8 cellular contexts compared by ENCODE assay signal in genomic region chr17:47978324-47978723, GRCh38. TPM values are rescaled to one million over a fixed set of nuclear protein-coding genes. Genes with fewer than 3 reads are reported as not detected.
DNase-seq lines count a peak whose midpoint lies in the region; ATAC-seq, FAIRE-seq and TF ChIP-seq lines count a peak whose summit lies in the region.

No MANE protein-coding gene starts in this region.

- H2BK20ac ChIP-seq in H1 (ENCODE audit: low read length), result no peak overlapping the region

- CTCF ChIA-PET in activated CD4-positive, alpha-beta memory T cell treated with anti-CD3 and anti-CD28 coated beads, Interleukin-2, amount 10 ng/mL, durations not matched to agents 7 days and 5 days (lab: Charles Lee), result interaction anchor here (0.6 to 7.1 kb wide), 17 partner anchors 8 to 284 kb away, joined by 3 to 185 read pairs (median 4); partner anchors contain the start of gene CDK5RAP3
- CTCF ChIA-PET in H1 (lab: Charles Lee; ENCODE audit: partially characterized antibody), result interaction anchor here (0.5 to 40.5 kb wide), 26 partner anchors 9 to 145 kb away, joined by 3 to 1010 read pairs (median 4); partner anchors contain the start of genes PNPO, PRR15L and SCRN2

- no peak overlapping the region for H2BK12ac ChIP-seq in H1 (ENCODE audit: low read depth, low read length)

- no peak overlapping the region for H3K4ac ChIP-seq in H1 (replicated peaks; ENCODE audit: insufficient read length, low read depth, low read length)

- TF ChIP-seq EP300 in H1 (IDR thresholded peaks at IDR 0.05; ENCODE audit: borderline replicate concordance in 1 of 2, low read depth in 2 of 2, low read length in 2 of 2), result no peak

- no peak overlapping the region for H3K14ac ChIP-seq in H1 (ENCODE audit: insufficient read length)

- H3K9ac ChIP-seq in H1 (replicated peaks in 1 of 4; ENCODE audit: extremely low read depth in 1 of 4, low read depth in 3 of 4, low read length in 3 of 4), result no peak overlapping the region

- DNase-seq in AG10803 (ENCODE audit: low read depth) (peak; percentile 56), H54 (ENCODE audit: insufficient read length, low spot score) (peak; percentile 66), NCI-H510A treated with DMSO at 0.1 percent for 48 hours (lab: John Stamatoyannopoulos, UW) (peak; percentile 84), H1 (ENCODE audit: low read depth in 1 of 2, low spot score in 2 of 2) (peak in 1 of 2 experiments; percentile 83), mucosa of descending colon (peak in 1 of 3 donors; percentile 56), testis (peak; percentile 64)
- DNase-seq in activated CD4-positive, alpha-beta memory T cell treated with anti-CD3 and anti-CD28 coated beads, Interleukin-2, amount 10 ng/mL, durations not matched to agents 7 days and 5 days, result peak; percentile 61

- peak; percentile 92 to 97 for TF ChIP-seq RAD21 in H1 (IDR thresholded peaks at IDR 0.05 in 1 of 2, conservative IDR thresholded peaks at IDR 0.05 in 1 of 2; ENCODE audit: low read depth in 2 of 2, low read length in 2 of 2)

- H3K9me3 ChIP-seq in H1 (ENCODE audit: insufficient read depth in 2 of 2, low read depth in 1 of 2, low read length in 1 of 2) (no peaks in the 10 kb centered on the region), mucosa of descending colon (no peaks in the 10 kb centered on the region), testis (no peaks in the 10 kb centered on the region)

- FAIRE-seq in H54 (lab: Jason Lieb, UNC) (no peak), H1 (lab: Jason Lieb, UNC) (peak; percentile 63)

- H2AFZ ChIP-seq in H1 (ENCODE audit: low read length), result no peak overlapping the region

- H4K20me1 ChIP-seq in H1 (replicated peaks in 1 of 2; ENCODE audit: control insufficient read depth in 1 of 2, insufficient read depth in 2 of 2, low read length in 2 of 2), result no peaks in the 10 kb centered on the region

- no peak overlapping the region for H2BK120ac ChIP-seq in H1 (replicated peaks; ENCODE audit: low read depth, low read length)

- no peak overlapping the region for H2BK15ac ChIP-seq in H1 (ENCODE audit: low read length)

- H3K36me3 Mint-ChIP-seq in activated CD4-positive, alpha-beta memory T cell treated with anti-CD3 and anti-CD28 coated beads, Interleukin-2, amount 10 ng/mL, durations not matched to agents 7 days and 5 days (ENCODE audit: low read depth), result peaks cover 68% of the 10 kb centered on the region

- WGBS in H1 (ENCODE audit: extremely low coverage in 1 of 2, insufficient coverage in 1 of 2, insufficient read length in 1 of 2, insufficient replicate concordance in 2 of 2, low coverage in 1 of 2, low lambda C conversion rate in 2 of 2, missing lambda C conversion rate in 1 of 2), 2 experiments, result 36% methylated on average over 7 of the region's 7 CpGs; no CpG with 5 or more reads in 1 of the 2 experiments
- WGBS in testis, 2 donors, result 38 to 45% methylated on average over 7 of the region's 7 CpGs

- TF ChIP-seq POLR2A in H54 (IDR thresholded peaks at IDR 0.05; ENCODE audit: low read depth, low read length), result no peak
- no peak for TF ChIP-seq POLR2A in H1 (IDR thresholded peaks at IDR 0.05; ENCODE audit: control extremely low read depth in 1 of 2, low read depth in 2 of 2, low read length in 2 of 2)
- no peak for TF ChIP-seq POLR2A in testis (IDR thresholded peaks at IDR 0.05)

- no peak overlapping the region for H4K8ac ChIP-seq in H1 (ENCODE audit: extremely low read depth, insufficient read depth, low read length)

- peaks cover 18% of the 10 kb centered on the region for H3K4me1 Mint-ChIP-seq in activated CD4-positive, alpha-beta memory T cell treated with anti-CD3 and anti-CD28 coated beads, Interleukin-2, amount 10 ng/mL, durations not matched to agents 7 days and 5 days

- H2AK5ac ChIP-seq in H1 (ENCODE audit: low read depth, low read length), result no peak overlapping the region

- no peak overlapping the region for H3K18ac ChIP-seq in H1 (ENCODE audit: extremely low read depth, low read length)

- peak; percentile 70 for ATAC-seq in mucosa of descending colon
- ATAC-seq in HG03196 (IDR thresholded peaks at IDR 0.05; ENCODE audit: unreplicated experiment), result no peak

- H3K56ac ChIP-seq in H1 (replicated peaks; ENCODE audit: insufficient read length, low read depth, low read length), result no peak overlapping the region

- no peaks in the 10 kb centered on the region for H3K23me2 ChIP-seq in H1 (ENCODE audit: low read depth, low read length)

- no peak overlapping the region for H4K91ac ChIP-seq in H1 (replicated peaks; ENCODE audit: insufficient read length, low read length)

- H3K27ac ChIP-seq in H1 (ENCODE audit: low read depth, low read length), result no peak overlapping the region
- no peak overlapping the region for H3K27ac ChIP-seq in testis

- no peaks in the 10 kb centered on the region for H3K79me2 ChIP-seq in H1 (ENCODE audit: control insufficient read depth in 1 of 2, insufficient read depth in 2 of 2, low read length in 2 of 2)

- H3K27me3 ChIP-seq in H1 (replicated peaks in 1 of 4; ENCODE audit: control insufficient read depth in 3 of 4, extremely low read depth in 1 of 4, insufficient read depth in 3 of 4, low read length in 3 of 4) (no peaks in the 10 kb centered on the region), testis (no peaks in the 10 kb centered on the region)

- H3K36me3 ChIP-seq in H1 (ENCODE audit: control insufficient read depth in 2 of 4, insufficient read depth in 4 of 4, low read length in 3 of 4) (peaks cover 24 to 78% (median 58%) of the 10 kb centered on the region in 4 experiments; a peak in 7 of 8 replicates), mucosa of descending colon (ENCODE audit: low read depth) (peaks cover 6% of the 10 kb centered on the region), testis (ENCODE audit: low read depth, missing control alignments) (no peaks in the 10 kb centered on the region)

- no peak overlapping the region for H3K23ac ChIP-seq in H1 (ENCODE audit: insufficient read length)

- intact Hi-C loops in mucosa of descending colon (cut with DNase I, micrococcal nuclease), result no loop called here
- intact Hi-C loops in testis (cut with DNase I; ENCODE audit: low total_unique reads), result no loop called here

- H3K79me1 ChIP-seq in H1 (ENCODE audit: low read depth, low read length), result peaks cover 3% of the 10 kb centered on the region; the same call in 1 of the 2 replicates

- H3K4me2 ChIP-seq in H1 (ENCODE audit: insufficient read depth in 1 of 2, low read depth in 2 of 2, low read length in 2 of 2), result no peak overlapping the region

- no peak overlapping the region for H3K27ac Mint-ChIP-seq in activated CD4-positive, alpha-beta memory T cell treated with anti-CD3 and anti-CD28 coated beads, Interleukin-2, amount 10 ng/mL, durations not matched to agents 7 days and 5 days

- H3K4me3 ChIP-seq in AG10803 (ENCODE audit: low read length) (no peak overlapping the region), H1 (ENCODE audit: extremely low read depth in 1 of 4, insufficient read depth in 2 of 4, low read depth in 3 of 4, low read length in 4 of 4) (no peak overlapping the region), mucosa of descending colon (no peak overlapping the region), testis (no peak overlapping the region)

- H3K4me1 ChIP-seq in H1 (replicated peaks in 1 of 4; ENCODE audit: control insufficient read depth in 3 of 4, insufficient read depth in 4 of 4, low read length in 3 of 4), result no peaks in the 10 kb centered on the region; a peak in 1 of 7 replicates
- H3K4me1 ChIP-seq in mucosa of descending colon (ENCODE audit: low read depth), result no peaks in the 10 kb centered on the region
- H3K4me1 ChIP-seq in testis, result no peaks in the 10 kb centered on the region

- no peaks in the 10 kb centered on the region for H3K9me3 Mint-ChIP-seq in activated CD4-positive, alpha-beta memory T cell treated with anti-CD3 and anti-CD28 coated beads, Interleukin-2, amount 10 ng/mL, durations not matched to agents 7 days and 5 days

- POLR2A ChIA-PET in activated CD4-positive, alpha-beta memory T cell treated with anti-CD3 and anti-CD28 coated beads, Interleukin-2, amount 10 ng/mL, durations not matched to agents 7 days and 5 days (lab: Charles Lee), result interaction anchor here (1.3 to 1.7 kb wide), 2 partner anchors 39 to 83 kb away, joined by 5 read pairs; no protein-coding TSS in a partner anchor
- POLR2A ChIA-PET in H1 (lab: Charles Lee; ENCODE audit: partially characterized antibody), result interaction anchor here (0.7 to 2.2 kb wide), 11 partner anchors 13 to 135 kb away, joined by 3 to 5 read pairs (median 3); partner anchors contain the start of gene NFE2L1

- H3K27me3 Mint-ChIP-seq in activated CD4-positive, alpha-beta memory T cell treated with anti-CD3 and anti-CD28 coated beads, Interleukin-2, amount 10 ng/mL, durations not matched to agents 7 days and 5 days, result no peaks in the 10 kb centered on the region

- no peak overlapping the region for H4K5ac ChIP-seq in H1 (ENCODE audit: insufficient read length, low read depth, low read length)

- peak; percentile 80 for TF ChIP-seq CTCF in AG10803 (conservative IDR thresholded peaks at IDR 0.05; ENCODE audit: low read length)
- peak; percentile 91 to 96 (median 94) for TF ChIP-seq CTCF in H1 (IDR thresholded peaks at IDR 0.05; ENCODE audit: control extremely low read depth in 1 of 3, insufficient read depth in 1 of 3, low read depth in 1 of 3, low read length in 3 of 3)
- TF ChIP-seq CTCF in mucosa of descending colon (IDR thresholded peaks at IDR 0.05), result peak; percentile 38
- TF ChIP-seq CTCF in testis (IDR thresholded peaks at IDR 0.05), result peak in 2 of 3 experiments; percentile 32 to 53

- H3K4me3 Mint-ChIP-seq in activated CD4-positive, alpha-beta memory T cell treated with anti-CD3 and anti-CD28 coated beads, Interleukin-2, amount 10 ng/mL, durations not matched to agents 7 days and 5 days, result no peak overlapping the region

- H2BK5ac ChIP-seq in H1 (ENCODE audit: low read depth, low read length), result no peak overlapping the region

RNA-seq across cellular contexts. Expression of gene CDK5RAP3, which starts 7.4 kb away (rescaled TPM):
- total RNA-seq in activated CD4-positive, alpha-beta memory T cell treated with anti-CD3 and anti-CD28 coated beads, Interleukin-2, amount 10 ng/mL, durations not matched to agents 7 days and 5 days, result 100 to 1,000 TPM; 194 to 205 TPM
- 88.2 and 97.6 TPM in 2 replicates for total RNA-seq in H1 (2021; fragmentation: NEBNext Ultra II Directional; extraction: Animal tissue kit (Norgen Biotek cat#: 25700))
- polyA plus RNA-seq in H1 (2011; rRNA removed) (93.2 and 119 TPM in 2 replicates), testis (ENCODE audit: insufficient read depth, low read depth, low replicate concordance) (192 TPM)
- polyA plus RNA-seq in H1 (2011; cell fraction: cytosol; rRNA removed), result 159 TPM
- 845 TPM for polyA plus RNA-seq in H1 (2011; cell fraction: nucleus; rRNA removed)
- 134 to 181 TPM (median 168 TPM) in 4 replicates for polyA plus RNA-seq in H1 (2012, experiment 1 of 2)
- polyA plus RNA-seq in H1 (2012, experiment 2 of 2), result 47.9 TPM
- polyA plus RNA-seq in H1 (2013, experiment 1 of 2), result 99.7 TPM
- polyA plus RNA-seq in H1 (2013, experiment 2 of 2), result 95.7 TPM
- polyA minus RNA-seq in H1 (2011; rRNA and poly(A)+ RNA removed), result 131 and 169 TPM in 2 replicates
- 41.5 TPM for polyA minus RNA-seq in H1 (2011; cell fraction: cytosol; rRNA and poly(A)+ RNA removed)
- polyA minus RNA-seq in H1 (2011; cell fraction: nucleus; rRNA and poly(A)+ RNA removed), result 147 TPM
- total RNA-seq in mucosa of descending colon (100 to 1,000 TPM; 136 to 215 (median 163) TPM), testis (100 to 1,000 TPM; 221 to 281 TPM)

RNA-seq across cellular contexts. Expression of gene PRR15L, which starts 20.6 kb away (rescaled TPM):
- not detected for total RNA-seq in activated CD4-positive, alpha-beta memory T cell treated with anti-CD3 and anti-CD28 coated beads, Interleukin-2, amount 10 ng/mL, durations not matched to agents 7 days and 5 days
- total RNA-seq in H1 (2021; fragmentation: NEBNext Ultra II Directional; extraction: Animal tissue kit (Norgen Biotek cat#: 25700)), result 0.26 and 0.34 TPM in 2 replicates
- polyA plus RNA-seq in H1 (2011; rRNA removed) (1.1 TPM in 2 replicates), testis (ENCODE audit: insufficient read depth, low read depth, low replicate concordance) (6.2 TPM)
- 1.1 TPM for polyA plus RNA-seq in H1 (2011; cell fraction: cytosol; rRNA removed)
- polyA plus RNA-seq in H1 (2011; cell fraction: nucleus; rRNA removed), result 0.87 TPM
- 0.54 to 0.76 TPM (median 0.64 TPM) in 4 replicates for polyA plus RNA-seq in H1 (2012, experiment 1 of 2)
- polyA plus RNA-seq in H1 (2012, experiment 2 of 2), result 0.70 TPM
- 0.20 TPM for polyA plus RNA-seq in H1 (2013, experiment 1 of 2)
- polyA plus RNA-seq in H1 (2013, experiment 2 of 2), result 0.20 TPM
- polyA minus RNA-seq in H1 (2011; rRNA and poly(A)+ RNA removed), result 0.51 and 0.98 TPM in 2 replicates
- 0.95 TPM for polyA minus RNA-seq in H1 (2011; cell fraction: cytosol; rRNA and poly(A)+ RNA removed)
- 0.40 TPM for polyA minus RNA-seq in H1 (2011; cell fraction: nucleus; rRNA and poly(A)+ RNA removed)
- total RNA-seq in mucosa of descending colon (100 to 1,000 TPM; 101 to 347 (median 243) TPM), testis (1 to 10 TPM in 1 of 2 donors, under 1 TPM in 1; 0.55 to 2.5 TPM)

RNA-seq across cellular contexts. Expression of gene PNPO, which starts 37.0 kb away (rescaled TPM):
- 10 to 100 TPM; 24.6 to 25.1 TPM for total RNA-seq in activated CD4-positive, alpha-beta memory T cell treated with anti-CD3 and anti-CD28 coated beads, Interleukin-2, amount 10 ng/mL, durations not matched to agents 7 days and 5 days
- total RNA-seq in H1 (2021; fragmentation: NEBNext Ultra II Directional; extraction: Animal tissue kit (Norgen Biotek cat#: 25700)), result 7.0 and 8.8 TPM in 2 replicates
- 7.5 and 8.1 TPM in 2 replicates for polyA plus RNA-seq in H1 (2011; rRNA removed)
- polyA plus RNA-seq in H1 (2011; cell fraction: cytosol; rRNA removed), result 7.3 TPM
- 4.6 TPM for polyA plus RNA-seq in H1 (2011; cell fraction: nucleus; rRNA removed)
- polyA plus RNA-seq in H1 (2012, experiment 1 of 2), result 3.2 to 5.9 TPM (median 5.0 TPM) in 4 replicates
- polyA plus RNA-seq in H1 (2012, experiment 2 of 2), result 4.7 TPM
- polyA plus RNA-seq in H1 (2013, experiment 1 of 2), result 5.1 TPM
- polyA plus RNA-seq in H1 (2013, experiment 2 of 2), result 5.1 TPM
- 10.6 and 10.7 TPM in 2 replicates for polyA minus RNA-seq in H1 (2011; rRNA and poly(A)+ RNA removed)
- 6.8 TPM for polyA minus RNA-seq in H1 (2011; cell fraction: cytosol; rRNA and poly(A)+ RNA removed)
- polyA minus RNA-seq in H1 (2011; cell fraction: nucleus; rRNA and poly(A)+ RNA removed), result 5.2 TPM
- 10 to 100 TPM; 22.8 to 32.0 (median 24.8) TPM for total RNA-seq in mucosa of descending colon
- total RNA-seq in testis, result 10 to 100 TPM; 37.5 to 41.7 TPM
- 21.3 TPM for polyA plus RNA-seq in testis (ENCODE audit: insufficient read depth, low read depth, low replicate concordance)

RNA-seq across cellular contexts. Expression of gene COPZ2, which starts 59.3 kb away (rescaled TPM):
- 10 to 100 TPM in 1 of 2 experiments, 1 to 10 TPM in 1; 7.4 to 11.5 TPM for total RNA-seq in activated CD4-positive, alpha-beta memory T cell treated with anti-CD3 and anti-CD28 coated beads, Interleukin-2, amount 10 ng/mL, durations not matched to agents 7 days and 5 days
- total RNA-seq in H1 (2021; fragmentation: NEBNext Ultra II Directional; extraction: Animal tissue kit (Norgen Biotek cat#: 25700)), result not detected in 2 replicates
- polyA plus RNA-seq in H1 (2011; rRNA removed) (0.24 and 0.25 TPM in 2 replicates), testis (ENCODE audit: insufficient read depth, low read depth, low replicate concordance) (47.6 TPM)
- 0.23 TPM for polyA plus RNA-seq in H1 (2011; cell fraction: cytosol; rRNA removed)
- 0.47 TPM for polyA plus RNA-seq in H1 (2011; cell fraction: nucleus; rRNA removed)
- 0.34 to 0.45 TPM in 2 of 4 replicates, not detected in the others for polyA plus RNA-seq in H1 (2012, experiment 1 of 2)
- not detected for polyA plus RNA-seq in H1 (2012, experiment 2 of 2)
- 0.41 TPM for polyA plus RNA-seq in H1 (2013, experiment 1 of 2)
- polyA plus RNA-seq in H1 (2013, experiment 2 of 2), result 0.70 TPM
- polyA minus RNA-seq in H1 (2011; rRNA and poly(A)+ RNA removed), result not detected in 2 replicates
- not detected for polyA minus RNA-seq in H1 (2011; cell fraction: cytosol; rRNA and poly(A)+ RNA removed)
- polyA minus RNA-seq in H1 (2011; cell fraction: nucleus; rRNA and poly(A)+ RNA removed), result not detected
- total RNA-seq in mucosa of descending colon (10 to 100 TPM in 2 of 3 donors, 1 to 10 TPM in 1; 3.9 to 43.3 (median 14.3) TPM), testis (10 to 100 TPM; 13.2 to 14.7 TPM)

Comparison
In these comparisons a context has a peak if more than half of its experiments do, and no peak if none do; other contexts are left out.
1. CTCF ChIP-seq: peak in every context shown above with its lines; median percentile 94 in H1; 80 in AG10803; 42 in testis; 38 in mucosa of descending colon.
2. RNA of gene PRR15L, which starts 20.6 kb away (total RNA-seq): 101 to 347 TPM in mucosa of descending colon; 0.55 to 2.5 TPM in testis, 0.26 to 0.34 TPM in H1 and not detected in activated CD4-positive, alpha-beta memory T cell treated with anti-CD3 and anti-CD28 coated beads, Interleukin-2, amount 10 ng/mL, durations not matched to agents 7 days and 5 days; every median in the first group is over 10 times any median in the second.